19 cellular contexts compared by ENCODE assay signal in the genomic region with DNA sequence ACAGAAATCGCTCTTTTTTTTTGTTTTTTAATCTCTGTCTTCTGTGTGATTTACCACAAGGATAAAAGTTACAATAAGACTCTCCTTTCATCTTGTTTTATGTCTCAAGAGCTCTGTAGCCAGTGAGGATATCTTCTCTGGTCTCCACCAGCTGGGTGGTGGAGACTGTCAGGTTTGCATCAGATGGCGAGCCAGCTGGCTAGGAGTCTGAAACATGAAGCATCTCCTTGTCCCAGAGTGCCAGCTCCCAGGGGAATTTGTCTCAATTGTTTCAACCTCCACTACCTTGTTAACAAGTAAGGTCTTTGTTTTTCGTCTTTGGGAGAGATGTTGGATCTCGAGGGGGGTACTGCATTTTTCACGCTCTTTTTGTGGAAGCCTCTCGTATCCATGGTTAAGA. TPM values are rescaled to one million over a fixed set of nuclear protein-coding genes. Genes with fewer than 3 reads are reported as not detected.
"Had no signal": no experiment of that assay in that cellular context is flagged by ENCODE, and none has a peak within 500 bp of the region (broad histone marks: within the 10 kb centered on the region; RNA-seq: fewer than 3 reads in every experiment).

No MANE protein-coding gene starts in this region.

- ATAC-seq: activated naive CD8-positive, alpha-beta T cell treated with anti-CD3 and anti-CD28 coated beads, Interleukin-2, amount 50 U/mL, for 24 hours; activated T-helper 17 cell treated with anti-CD3 and anti-CD28 coated beads, Interleukin-2, amount 50 U/mL, for 72 hours; gastrocnemius medialis; heart right ventricle; left lobe of liver; stimulated activated effector memory CD8-positive, alpha-beta T cell treated with anti-CD3 and anti-CD28 coated beads, Interleukin-12 subunit alpha, Interleukin-12 subunit beta, amount 100 ng/mL, for 72 hours had no signal

- H3K4me1 ChIP-seq: ascending aorta, gastrocnemius medialis, thyroid gland had no signal

- DNase-seq: activated CD4-positive, alpha-beta T cell treated with anti-CD3 and anti-CD28 coated beads, Interleukin-2, amount 10 ng/mL, durations not matched to agents 7 days and 5 days; activated naive CD4-positive, alpha-beta T cell treated with anti-CD3 and anti-CD28 coated beads for 36 hours; activated naive CD8-positive, alpha-beta T cell treated with anti-CD3 and anti-CD28 coated beads, Interleukin-2, amount 50 U/mL, for 24 hours; dermis blood vessel endothelial cell; gastrocnemius medialis; heart right ventricle; midbrain; ovary; stimulated activated CD4-positive, alpha-beta T cell treated with anti-CD3 and anti-CD28 coated beads, Interleukin-1b, Interleukin-23, amount 100 ng/mL, for 48 hours; T-helper 9 cell; thyroid gland had no signal

- H3K9me3 ChIP-seq: ascending aorta, gastrocnemius medialis, heart right ventricle, ovary, thyroid gland had no signal

- H3K36me3 ChIP-seq: ascending aorta, gastrocnemius medialis, heart right ventricle, ovary, thyroid gland had no signal

- FAIRE-seq: islet of Langerhans had no signal

- H3K4me3 ChIP-seq: ascending aorta, gastrocnemius medialis, heart right ventricle, ovary, thyroid gland had no signal

- H3K27me3 ChIP-seq: ascending aorta, ovary, thyroid gland had no signal

- H3K27ac ChIP-seq: ascending aorta, epithelial cell of prostate, gastrocnemius medialis, heart right ventricle, ovary, thyroid gland had no signal

RNA-seq across cellular contexts. Expression of a gene that starts 47.3 kb away (rescaled TPM):
- total RNA-seq: activated CD4-positive, alpha-beta T cell treated with anti-CD3 and anti-CD28 coated beads, Interleukin-2, amount 10 ng/mL, durations not matched to agents 7 days and 5 days; activated CD8-positive, alpha-beta memory T cell treated with anti-CD3 and anti-CD28 coated beads for 36 hours; activated naive CD4-positive, alpha-beta T cell treated with anti-CD3 and anti-CD28 coated beads for 36 hours; ascending aorta; chondrocyte; gastrocnemius medialis; left lobe of liver had no signal
- polyA plus RNA-seq: heart right ventricle had no signal
